1 cellular context compared by ENCODE assay signal in genomic region chr14:104665092-104665662, GRCh38.
TF ChIP-seq lines count a peak whose summit lies in the region.

No MANE protein-coding gene starts in this region.

TF ChIP-seq in IMR-90, 13 proteins besides CTCF, POLR2A, EP300 and RAD21:
- TF ChIP-seq NFE2L2 (IDR thresholded peaks at IDR 0.05; ENCODE audit: low read depth, low read length) = no peak
- no peak for TF ChIP-seq SMC3 (IDR thresholded peaks at IDR 0.05; ENCODE audit: low read depth, low read length)
- TF ChIP-seq ELK1 (IDR thresholded peaks at IDR 0.05; ENCODE audit: borderline replicate concordance, low read depth, low read length) = no peak
- TF ChIP-seq BHLHE40 (IDR thresholded peaks at IDR 0.05; ENCODE audit: low read depth, low read length) = no peak
- TF ChIP-seq FOS (IDR thresholded peaks at IDR 0.05; ENCODE audit: low read depth, low read length) = no peak
- TF ChIP-seq CHD1 (IDR thresholded peaks at IDR 0.05; ENCODE audit: low read depth, low read length) = no peak
- TF ChIP-seq, protein P1, sequence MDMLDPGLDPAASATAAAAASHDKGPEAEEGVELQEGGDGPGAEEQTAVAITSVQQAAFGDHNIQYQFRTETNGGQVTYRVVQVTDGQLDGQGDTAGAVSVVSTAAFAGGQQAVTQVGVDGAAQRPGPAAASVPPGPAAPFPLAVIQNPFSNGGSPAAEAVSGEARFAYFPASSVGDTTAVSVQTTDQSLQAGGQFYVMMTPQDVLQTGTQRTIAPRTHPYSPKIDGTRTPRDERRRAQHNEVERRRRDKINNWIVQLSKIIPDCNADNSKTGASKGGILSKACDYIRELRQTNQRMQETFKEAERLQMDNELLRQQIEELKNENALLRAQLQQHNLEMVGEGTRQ (IDR thresholded peaks at IDR 0.05; ENCODE audit: low read depth, low read length) = no peak
- TF ChIP-seq CEBPB (IDR thresholded peaks at IDR 0.05; ENCODE audit: low read depth, low read length) = no peak
- TF ChIP-seq MAZ (IDR thresholded peaks at IDR 0.05; ENCODE audit: borderline replicate concordance, low read depth, low read length) = no peak
- TF ChIP-seq RFX5 (IDR thresholded peaks at IDR 0.05; ENCODE audit: low read depth, low read length) = no peak
- TF ChIP-seq MAFK (IDR thresholded peaks at IDR 0.05; ENCODE audit: low read depth, low read length) = no peak
- no peak for TF ChIP-seq MXI1 (IDR thresholded peaks at IDR 0.05; ENCODE audit: borderline replicate concordance, low read depth, low read length)
- TF ChIP-seq RCOR1 (IDR thresholded peaks at IDR 0.05; ENCODE audit: insufficient replicate concordance, low read length) = no peak
